In genomic region chr9:119868694-119869093, GRCh38 we compare ENCODE assay signal across 1 cellular context.
TF ChIP-seq lines count a peak whose summit lies in the region.

No MANE protein-coding gene starts in this region.

TF ChIP-seq in SK-N-SH, 30 proteins besides CTCF, POLR2A, EP300 and RAD21 (continued from another document):
- TF ChIP-seq ZBTB33 (IDR thresholded peaks at IDR 0.05; ENCODE audit: borderline replicate concordance, low read depth) = no peak
- TF ChIP-seq MXI1 (IDR thresholded peaks at IDR 0.05; ENCODE audit: low read depth, low read length) = peak; percentile 61; the same call in 1 of the 2 replicates
- TF ChIP-seq FOXM1 (IDR thresholded peaks at IDR 0.05; ENCODE audit: low read depth) = no peak
- TF ChIP-seq GABPA (IDR thresholded peaks at IDR 0.05; ENCODE audit: low read depth) = no peak
- peak; percentile 89 for TF ChIP-seq GATA2 (CRISPR knock-in tag; IDR thresholded peaks at IDR 0.05)
TF ChIP-seq in SK-N-SH: peak in this region for 3.
